7 cellular contexts compared by ENCODE assay signal in genomic region chr14:33564774-33565630, GRCh38.
DNase-seq lines count a peak whose midpoint lies in the region; ATAC-seq and TF ChIP-seq lines count a peak whose summit lies in the region.

No MANE protein-coding gene starts in this region.

- H3K4me1 ChIP-seq in upper lobe of right lung: no peaks in the 10 kb centered on the region

- intact Hi-C loops in upper lobe of right lung (cut with DNase I): no loop called here

- no peak overlapping the region for H3K4me3 ChIP-seq in upper lobe of right lung

- TF ChIP-seq CTCF in upper lobe of right lung (IDR thresholded peaks at IDR 0.05): no peak

- H3K36me3 ChIP-seq in upper lobe of right lung: no peaks in the 10 kb centered on the region

- no peaks in the 10 kb centered on the region for H3K9me3 ChIP-seq in upper lobe of right lung

- ATAC-seq in GM19023 (IDR thresholded peaks at IDR 0.05; ENCODE audit: unreplicated experiment) (peak; percentile 62), HG03095 (IDR thresholded peaks at IDR 0.05; ENCODE audit: unreplicated experiment) (peak; percentile 57), upper lobe of right lung (no peak)

- DNase-seq in NOMO-1 treated with DMSO at 0.1 percent for 48 hours (lab: John Stamatoyannopoulos, UW; ENCODE audit: unreplicated experiment) (peak; percentile 18), iPS-NIHi11 (ENCODE audit: low spot score) (peak; percentile 14), upper lobe of right lung (no peak), SK-N-DZ (ENCODE audit: low spot score) (no peak)
- no peak for DNase-seq in activated CD4-positive, alpha-beta T cell treated with anti-CD3 and anti-CD28 coated beads, Interleukin-2, amount 50 U/mL, for 4 hours

- H3K27me3 ChIP-seq in upper lobe of right lung: no peaks in the 10 kb centered on the region

- no peak overlapping the region for H3K27ac ChIP-seq in upper lobe of right lung

Comparison
In these comparisons a context has a peak if more than half of its experiments do, and no peak if none do; other contexts are left out.
1. DNase-seq: peak in NOMO-1 treated with DMSO at 0.1 percent for 48 hours (single experiment) and iPS-NIHi11 (single experiment); none in upper lobe of right lung (single experiment), SK-N-DZ (single experiment) and activated CD4-positive, alpha-beta T cell treated with anti-CD3 and anti-CD28 coated beads, Interleukin-2, amount 50 U/mL, for 4 hours (0 of 2).